Comparison of ENCODE assay signal across 26 cellular contexts in genomic region chr21:37538971-37539590, GRCh38.
"Had no signal": no experiment of that assay in that cellular context is flagged by ENCODE, and none has a peak within 500 bp of the region (broad histone marks: within the 10 kb centered on the region; RNA-seq: fewer than 3 reads in every experiment).

No MANE protein-coding gene starts in this region.

- H3K4me1 Mint-ChIP-seq: activated CD4-positive, alpha-beta T cell treated with anti-CD3 and anti-CD28 coated beads, Interleukin-2, amount 10 ng/mL, durations not matched to agents 7 days and 5 days; activated naive CD4-positive, alpha-beta T cell treated with anti-CD3 and anti-CD28 coated beads, Interleukin-2, amount 50 U/mL, for 24 hours; activated naive CD8-positive, alpha-beta T cell treated with anti-CD3 and anti-CD28 coated beads, Interleukin-2, amount 10 ng/mL, durations not matched to agents 7 days and 5 days had no signal

- H3K4me1 ChIP-seq: ascending aorta, Peyer's patch had no signal

- H3K36me3 ChIP-seq: ascending aorta, Peyer's patch had no signal

- H3K9me3 ChIP-seq: Peyer's patch had no signal

- ATAC-seq: activated CD8-positive, alpha-beta T cell treated with anti-CD3 and anti-CD28 coated beads, Interleukin-2, amount 10 ng/mL, durations not matched to agents 7 days and 5 days; PC-3 had no signal

- H3K36me3 Mint-ChIP-seq: activated naive CD8-positive, alpha-beta T cell treated with anti-CD3 and anti-CD28 coated beads, Interleukin-2, amount 10 ng/mL, durations not matched to agents 7 days and 5 days had no signal

- H3K4me3 ChIP-seq: ascending aorta, Peyer's patch, SK-N-MC had no signal

- H3K27me3 ChIP-seq: ascending aorta, Peyer's patch had no signal

- DNase-seq: activated CD4-positive, alpha-beta T cell treated with anti-CD3 and anti-CD28 coated beads, Interleukin-2, amount 10 ng/mL, durations not matched to agents 7 days and 5 days; activated CD4-positive, alpha-beta T cell treated with anti-CD3 and anti-CD28 coated beads, Interleukin-2, amount 50 U/mL, for 48 hours; activated CD8-positive, alpha-beta T cell treated with anti-CD3 and anti-CD28 coated beads, Interleukin-2, amount 10 ng/mL, durations not matched to agents 7 days and 5 days; activated gamma-delta T cell; activated naive CD4-positive, alpha-beta T cell treated with Interleukin-2 at 50 U/mL for 16 hours; activated naive CD8-positive, alpha-beta T cell treated with anti-CD3 and anti-CD28 coated beads, Interleukin-2, amount 10 ng/mL, durations not matched to agents 7 days and 5 days; activated T-cell treated with anti-CD3 and anti-CD28 coated beads, Interleukin-2, amount 50 U/mL, for 24 hours; amygdala; Karpas-422; MM.1S; MV-4-11; NCI-H1092; NCI-H1436 treated with DMSO at 0.1 percent for 48 hours; NCI-H1694 treated with DMSO at 0.1 percent for 48 hours; NCI-H2029; NCI-H345; NCI-H526; NCI-H748 treated with DMSO at 0.1 percent for 48 hours; NK-92 treated with Interleukin-12 subunit alpha and Interleukin-12 subunit beta, amount 100 ng/mL, for 24 hours; PC-3; Peyer's patch; Right ventricle myocardium superior had no signal

- H3K27ac Mint-ChIP-seq: activated CD4-positive, alpha-beta T cell treated with anti-CD3 and anti-CD28 coated beads, Interleukin-2, amount 10 ng/mL, durations not matched to agents 7 days and 5 days; activated CD8-positive, alpha-beta T cell treated with anti-CD3 and anti-CD28 coated beads, Interleukin-2, amount 10 ng/mL, durations not matched to agents 7 days and 5 days; activated naive CD4-positive, alpha-beta T cell treated with anti-CD3 and anti-CD28 coated beads, Interleukin-2, amount 50 U/mL, for 24 hours; activated naive CD8-positive, alpha-beta T cell treated with anti-CD3 and anti-CD28 coated beads, Interleukin-2, amount 10 ng/mL, durations not matched to agents 7 days and 5 days; activated T-cell treated with anti-CD3 and anti-CD28 coated beads, Interleukin-2, amount 50 U/mL, for 24 hours; activated T-helper 2 cell treated with anti-CD3 and anti-CD28 coated beads, Interferon-gamma antibody, Interleukin-2, Interleukin-4, amounts not matched to agents 10 μg/mL and 5 μg/mL and 100 μg/mL, durations not matched to agents 14 hours and 24 hours and 36 hours had no signal

- H3K27ac ChIP-seq: ascending aorta, Peyer's patch, SK-N-MC had no signal

- H3K4me3 Mint-ChIP-seq: activated CD4-positive, alpha-beta T cell treated with anti-CD3 and anti-CD28 coated beads, Interleukin-2, amount 10 ng/mL, durations not matched to agents 7 days and 5 days; activated CD8-positive, alpha-beta T cell treated with anti-CD3 and anti-CD28 coated beads, Interleukin-2, amount 10 ng/mL, durations not matched to agents 7 days and 5 days; activated naive CD4-positive, alpha-beta T cell treated with anti-CD3 and anti-CD28 coated beads, Interleukin-2, amount 50 U/mL, for 24 hours; activated naive CD8-positive, alpha-beta T cell treated with anti-CD3 and anti-CD28 coated beads, Interleukin-2, amount 10 ng/mL, durations not matched to agents 7 days and 5 days; activated T-cell treated with anti-CD3 and anti-CD28 coated beads, Interleukin-2, amount 50 U/mL, for 24 hours had no signal
